In genomic region chr2:63589148-63589972, GRCh38 we compare ENCODE assay signal across 8 cellular contexts. TPM values are rescaled to one million over a fixed set of nuclear protein-coding genes. Genes with fewer than 3 reads are reported as not detected.
A peak's percentile ranks its signal among the peaks of the same experiment; 100 is the strongest.
DNase-seq lines count a peak whose midpoint lies in the region; ATAC-seq and TF ChIP-seq lines count a peak whose summit lies in the region.

No MANE protein-coding gene starts in this region.

- H3K4me1 ChIP-seq in DND-41 (ENCODE audit: insufficient read depth, low read length), result peaks cover 51% of the 10 kb centered on the region

- peak overlapping the region; percentile 88 for H3K4me2 ChIP-seq in DND-41 (ENCODE audit: insufficient read depth, low read length)

- no peaks in the 10 kb centered on the region for H3K27me3 ChIP-seq in DND-41 (ENCODE audit: insufficient read depth, low read length, poor library complexity)

- peak overlapping the region; percentile 84 for H2AFZ ChIP-seq in DND-41 (ENCODE audit: low read depth, low read length)

- H3K9ac ChIP-seq in DND-41 (ENCODE audit: low read depth, low read length), result peak overlapping the region; percentile 79

- H3K27ac Mint-ChIP-seq in brain, result peak overlapping the region; percentile 98 to 99 (median 99)

- peak overlapping the region; percentile 88 for H3K27ac ChIP-seq in DND-41 (ENCODE audit: low read length)

- ATAC-seq in DND-41 (ENCODE audit: insufficient read depth, low read depth) (peak; percentile 4; the same call in 2 of the 3 replicates), GM21526 (IDR thresholded peaks at IDR 0.05; ENCODE audit: low FRiP score, unreplicated experiment) (peak; percentile 7), HG03280 (IDR thresholded peaks at IDR 0.05; ENCODE audit: unreplicated experiment) (no peak)

- TF ChIP-seq CTCF in DND-41 (IDR thresholded peaks at IDR 0.05; ENCODE audit: borderline replicate concordance, extremely low read depth, low read length, poor library complexity, severe bottlenecking), result peak; percentile 6
- TF ChIP-seq CTCF in NB4 (IDR thresholded peaks at IDR 0.05; ENCODE audit: low read depth, low read length), result no peak
- TF ChIP-seq CTCF in brain (conservative IDR thresholded peaks at IDR 0.05), result no peak

- no peaks in the 10 kb centered on the region for H3K9me3 Mint-ChIP-seq in brain

- H3K4me3 Mint-ChIP-seq in brain, result peak overlapping the region; percentile 88 to 99 (median 96)

- peaks cover 12% of the 10 kb centered on the region; the same call in 1 of the 2 replicates for H4K20me1 ChIP-seq in DND-41 (ENCODE audit: insufficient read depth, low read length)

- no peaks in the 10 kb centered on the region for H3K9me3 ChIP-seq in DND-41 (ENCODE audit: insufficient read depth, low read length, severe bottlenecking)

- peaks cover 8% of the 10 kb centered on the region for H3K36me3 Mint-ChIP-seq in brain

- TF ChIP-seq POLR2A in NB4 (IDR thresholded peaks at IDR 0.05; ENCODE audit: extremely low read depth, insufficient read length), result no peak

- peaks cover 66% of the 10 kb centered on the region for H3K4me1 Mint-ChIP-seq in brain

- H3K27me3 Mint-ChIP-seq in brain, result peaks cover 15% of the 10 kb centered on the region

- H3K4me3 ChIP-seq in DND-41 (ENCODE audit: low read depth in 1 of 2, low read length in 2 of 2), result peak overlapping the region; percentile 78 to 80
- peak overlapping the region; percentile 97 for H3K4me3 ChIP-seq in NB4 (ENCODE audit: low read depth, low read length)

- no peak for DNase-seq in DND-41
- peak; percentile 23 for DNase-seq in NB4 (ENCODE audit: low read depth)
- peak; percentile 14 for DNase-seq in kidney tubule cell (ENCODE audit: low spot score)
- peak; percentile 52 for DNase-seq in superior temporal gyrus (ENCODE audit: extremely low spot score)
- no peak for DNase-seq in DMS114 treated with DMSO at 0.1 percent for 48 hours (lab: John Stamatoyannopoulos, UW; ENCODE audit: unreplicated experiment)

- H3K79me2 ChIP-seq in DND-41 (ENCODE audit: insufficient read depth, low read length), result peaks cover 91% of the 10 kb centered on the region

- H3K36me3 ChIP-seq in DND-41 (ENCODE audit: insufficient read depth, low read length), result peaks cover 26% of the 10 kb centered on the region

RNA-seq across cellular contexts. Expression of gene MDH1, which starts 0.6 kb away (rescaled TPM):
- polyA plus RNA-seq in brain (ENCODE audit: insufficient read depth, low read depth, low replicate concordance), result 222 TPM

RNA-seq across cellular contexts. Expression of gene WDPCP, which starts 1.1 kb away (rescaled TPM):
- 3.3 TPM for polyA plus RNA-seq in brain (ENCODE audit: insufficient read depth, low read depth, low replicate concordance)

Comparison
In these comparisons a context has a peak if more than half of its experiments do, and no peak if none do; other contexts are left out.
1. DNase-seq: peak in NB4 (single experiment), kidney tubule cell (single experiment) and superior temporal gyrus (single experiment); none in DND-41 (single experiment) and DMS114 treated with DMSO at 0.1 percent for 48 hours (single experiment).